1 cellular context compared by ENCODE assay signal in genomic region chr12:21677204-21677603, GRCh38.
TF ChIP-seq lines count a peak whose summit lies in the region.

No MANE protein-coding gene starts in this region.

TF ChIP-seq in K562, 482 proteins besides CTCF, POLR2A, EP300 and RAD21:
- no peak for TF ChIP-seq CBX8 (IDR thresholded peaks at IDR 0.05; ENCODE audit: borderline replicate concordance, extremely low read depth, low read depth, low read length, poor library complexity, severe bottlenecking)
- TF ChIP-seq ATF3 (IDR thresholded peaks at IDR 0.05) = no peak
- no peak for TF ChIP-seq ATF3 (CRISPR knock-in tag; conservative IDR thresholded peaks at IDR 0.05)
- TF ChIP-seq NFATC3 (IDR thresholded peaks at IDR 0.05) = no peak
- TF ChIP-seq YY1 (IDR thresholded peaks at IDR 0.05; ENCODE audit: borderline replicate concordance in 1 of 3, control insufficient read depth in 1 of 3, extremely low read depth in 1 of 3, insufficient read depth in 3 of 3, insufficient read length in 1 of 3, insufficient replicate concordance in 2 of 3, low read depth in 1 of 3, low read length in 2 of 3) = no peak
- TF ChIP-seq HNRNPUL1 (IDR thresholded peaks at IDR 0.05; ENCODE audit: low read length) = no peak
- no peak for TF ChIP-seq TFAM (CRISPR knock-in tag; conservative IDR thresholded peaks at IDR 0.05)
- TF ChIP-seq SMAD2 (IDR thresholded peaks at IDR 0.05; ENCODE audit: low read depth, low read length) = no peak
- no peak for TF ChIP-seq PBX2 (CRISPR knock-in tag; IDR thresholded peaks at IDR 0.05; ENCODE audit: low read depth)
- TF ChIP-seq PBX2 (tag; conservative IDR thresholded peaks at IDR 0.05; ENCODE audit: low read depth) = no peak
- no peak for TF ChIP-seq FOS (IDR thresholded peaks at IDR 0.05; ENCODE audit: extremely low read depth, insufficient read length)
- TF ChIP-seq ZNF644 (tag; IDR thresholded peaks at IDR 0.05; ENCODE audit: low read depth) = no peak
- no peak for TF ChIP-seq ETV6 (IDR thresholded peaks at IDR 0.05; ENCODE audit: borderline replicate concordance in 1 of 2, low read depth in 2 of 2, low read length in 1 of 2)
- no peak for TF ChIP-seq ETV6 (CRISPR knock-in tag; IDR thresholded peaks at IDR 0.05; ENCODE audit: borderline replicate concordance)
- TF ChIP-seq ZNF274 (IDR thresholded peaks at IDR 0.05; ENCODE audit: borderline replicate concordance, low read depth, low read length) = no peak
- no peak for TF ChIP-seq TRIM25 (IDR thresholded peaks at IDR 0.05; ENCODE audit: borderline replicate concordance)
- no peak for TF ChIP-seq RBM17 (IDR thresholded peaks at IDR 0.05; ENCODE audit: borderline replicate concordance, low read depth, low read length)
- TF ChIP-seq ZNF699 (CRISPR knock-in tag; IDR thresholded peaks at IDR 0.05; ENCODE audit: insufficient replicate concordance) = no peak
